Comparison of ENCODE assay signal across 24 cellular contexts in the genomic region with DNA sequence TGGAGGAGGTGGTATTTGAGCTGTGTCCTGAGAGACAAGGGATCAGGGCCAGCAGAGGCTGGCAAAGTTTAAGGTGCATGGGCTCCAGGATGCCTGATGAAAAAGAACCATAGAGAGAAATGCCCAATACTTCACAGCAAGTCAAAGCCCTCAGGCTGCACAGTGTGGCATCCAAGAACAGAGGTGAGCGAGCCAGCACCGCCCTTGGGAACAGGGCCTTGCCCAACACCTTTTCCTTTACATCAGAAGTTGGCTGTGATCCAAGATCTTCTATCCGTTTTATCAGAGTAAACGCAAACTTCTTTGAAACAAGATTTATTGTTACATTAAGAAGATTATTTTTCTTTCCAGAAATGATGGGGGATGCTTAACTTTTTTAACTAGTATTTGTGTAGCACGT. TPM values are rescaled to one million over a fixed set of nuclear protein-coding genes. Genes with fewer than 3 reads are reported as not detected.
DNase-seq lines count a peak whose midpoint lies in the region; ATAC-seq lines count a peak whose summit lies in the region.
"Had no signal": no experiment of that assay in that cellular context is flagged by ENCODE, and none has a peak within 500 bp of the region (broad histone marks: within the 10 kb centered on the region; RNA-seq: fewer than 3 reads in every experiment).

No MANE protein-coding gene starts in this region.

- H3K4me1 ChIP-seq in duodenal mucosa (ENCODE audit: control insufficient read depth in 1 of 2, insufficient read depth in 2 of 2, low read length in 2 of 2) (peaks cover 14 to 24% of the 10 kb centered on the region in 2 donors), rectal smooth muscle tissue (ENCODE audit: control insufficient read depth, insufficient read depth, low read length) (no peaks in the 10 kb centered on the region)

- ATAC-seq in HG03460 (IDR thresholded peaks at IDR 0.05; ENCODE audit: unreplicated experiment): no peak
- ATAC-seq: stimulated activated naive CD8-positive, alpha-beta T cell treated with anti-CD3 and anti-CD28 coated beads, Interleukin-15, amount 100 ng/mL, for 72 hours had no signal

- H3K27ac ChIP-seq in duodenal mucosa (ENCODE audit: low read depth, low read length) (no peak overlapping the region), rectal smooth muscle tissue (ENCODE audit: low read depth, low read length) (no peak overlapping the region)
- H3K27ac ChIP-seq: lower lobe of right lung had no signal

- H3K36me3 ChIP-seq in duodenal mucosa (ENCODE audit: control insufficient read depth in 1 of 2, insufficient read depth in 2 of 2, low read length in 2 of 2): no peaks in the 10 kb centered on the region
- no peaks in the 10 kb centered on the region for H3K36me3 ChIP-seq in rectal smooth muscle tissue (ENCODE audit: control insufficient read depth, insufficient read depth, low read length)
- H3K36me3 ChIP-seq: lower lobe of right lung had no signal

- H3K9me3 ChIP-seq in duodenal mucosa (ENCODE audit: control insufficient read depth in 1 of 2, low read length in 2 of 2): no peaks in the 10 kb centered on the region
- H3K9me3 ChIP-seq: lower lobe of right lung had no signal

- peak overlapping the region in 1 of 2 donors; percentile 28 for H3K9ac ChIP-seq in duodenal mucosa (ENCODE audit: low read depth in 1 of 2, low read length in 2 of 2)
- H3K9ac ChIP-seq in rectal smooth muscle tissue (ENCODE audit: low read length): no peak overlapping the region

- DNase-seq in NCI-H345 (lab: John Stamatoyannopoulos, UW) (peak; percentile 36), NCI-H345 treated with DMSO at 0.1 percent for 48 hours (lab: John Stamatoyannopoulos, UW; ENCODE audit: unreplicated experiment) (no peak), NCI-H460 (ENCODE audit: extremely low read depth, low read depth) (peak; percentile 8), kidney glomerular epithelial cell (lab: John Stamatoyannopoulos, UW) (no peak)
- no peak for DNase-seq in activated CD4-positive, alpha-beta T cell treated with anti-CD3 and anti-CD28 coated beads, Interleukin-2, amount 50 U/mL, for 4 hours
- DNase-seq: activated CD4-positive, CD25-positive, alpha-beta regulatory T cell treated with anti-CD3 and anti-CD28 coated beads, Interleukin-2, amount 50 U/mL, for 72 hours; activated naive CD8-positive, alpha-beta T cell treated with anti-CD3 and anti-CD28 coated beads for 36 hours; CD8-positive, alpha-beta memory T cell; EL; head of caudate nucleus; lower lobe of right lung; naive thymus-derived CD4-positive, alpha-beta T cell; stimulated activated CD4-positive, alpha-beta T cell treated with anti-CD3 and anti-CD28 coated beads, Interleukin-1b, Interleukin-23, amount 100 ng/mL, for 48 hours; stimulated activated naive CD8-positive, alpha-beta T cell treated with anti-CD3 and anti-CD28 coated beads, Interleukin-15, amount 100 ng/mL, for 72 hours had no signal

- H3K27me3 ChIP-seq in duodenal mucosa (ENCODE audit: control insufficient read depth in 1 of 2, insufficient read depth in 2 of 2, low read length in 2 of 2) (peaks cover 3 to 14% of the 10 kb centered on the region in 2 donors), rectal smooth muscle tissue (ENCODE audit: control insufficient read depth, insufficient read depth, low read length) (peaks cover 10% of the 10 kb centered on the region)

- peak overlapping the region; percentile 1 to 73 for H3K4me3 ChIP-seq in duodenal mucosa (ENCODE audit: low read depth in 1 of 2, low read length in 2 of 2)
- peak overlapping the region; percentile 43 for H3K4me3 ChIP-seq in rectal smooth muscle tissue (ENCODE audit: low read length)
- H3K4me3 ChIP-seq: lower lobe of right lung had no signal

RNA-seq across cellular contexts. Expression of a gene that starts 1.4 kb away (rescaled TPM):
- total RNA-seq in NCI-H460 (2014; rRNA removed; shearing (Covaris generic)): not detected in 2 replicates
- polyA plus RNA-seq in NCI-H460 (2014; cell fraction: nucleus; rRNA removed): not detected in 2 replicates
- total RNA-seq: activated CD8-positive, alpha-beta memory T cell treated with anti-CD3 and anti-CD28 coated beads for 36 hours; activated naive CD8-positive, alpha-beta T cell treated with anti-CD3 and anti-CD28 coated beads for 36 hours; activated T-helper 1 cell treated with anti-CD3 and anti-CD28 coated beads, Interleukin-12 subunit alpha, Interleukin-12 subunit beta, Interleukin-2, Interleukin-4 antibody, amounts not matched to agents 30 ng/mL and 10 ng/mL and 1 ng/mL, durations not matched to agents 14 hours and 24 hours and 36 hours; CD8-positive, alpha-beta memory T cell; dermis microvascular lymphatic vessel endothelial cell; lower lobe of right lung; naive thymus-derived CD4-positive, alpha-beta T cell; osteocyte; SK-MEL-5; T-helper 2 cell treated with Interferon-gamma antibody and Interleukin-4, amounts not matched to agents 100 ng/mL and 5 ng/mL, for 36 hours; ureter had no signal
- polyA plus RNA-seq: CD8-positive, alpha-beta memory T cell; naive thymus-derived CD4-positive, alpha-beta T cell had no signal

RNA-seq across cellular contexts. Expression of a gene that starts 31.2 kb away (rescaled TPM):
- total RNA-seq in NCI-H460 (2014; rRNA removed; shearing (Covaris generic)): 0.58 and 0.99 TPM in 2 replicates
- polyA plus RNA-seq in NCI-H460 (2014; cell fraction: nucleus; rRNA removed): 0.28 and 1.9 TPM in 2 replicates

Comparison
In these comparisons a context has a peak if more than half of its experiments do, and no peak if none do; other contexts are left out.
1. DNase-seq: peak in NCI-H345 (single experiment) and NCI-H460 (single experiment); none in NCI-H345 treated with DMSO at 0.1 percent for 48 hours (single experiment), kidney glomerular epithelial cell (single experiment) and activated CD4-positive, alpha-beta T cell treated with anti-CD3 and anti-CD28 coated beads, Interleukin-2, amount 50 U/mL, for 4 hours (0 of 2).